Comparison of ENCODE assay signal across 9 cellular contexts in genomic region chr9:99040911-99041582, GRCh38.
DNase-seq lines count a peak whose midpoint lies in the region; ATAC-seq and TF ChIP-seq lines count a peak whose summit lies in the region.
"Had no signal": no experiment of that assay in that cellular context is flagged by ENCODE, and none has a peak within 500 bp of the region (broad histone marks: within the 10 kb centered on the region; RNA-seq: fewer than 3 reads in every experiment).

No MANE protein-coding gene starts in this region.

- ATAC-seq in left lung, result peak; percentile 63
- ATAC-seq in HG02870 (IDR thresholded peaks at IDR 0.05; ENCODE audit: unreplicated experiment), result no peak
- no peak for ATAC-seq in GM21717 (IDR thresholded peaks at IDR 0.05; ENCODE audit: unreplicated experiment)
- no peak for ATAC-seq in HG03139 (IDR thresholded peaks at IDR 0.05; ENCODE audit: unreplicated experiment)

- H3K9me3 ChIP-seq in A673 (ENCODE audit: low read depth, low read length, poor library complexity, severe bottlenecking) (no peaks in the 10 kb centered on the region), left lung (peaks cover 0 to 7% of the 10 kb centered on the region in 2 donors)

- H3K36me3 ChIP-seq in A673 (ENCODE audit: insufficient read depth, low read length, poor library complexity, severe bottlenecking) (no peaks in the 10 kb centered on the region), left lung (no peaks in the 10 kb centered on the region)

- H3K4me1 ChIP-seq in A673 (ENCODE audit: insufficient read depth, low read length, poor library complexity, severe bottlenecking), result no peaks in the 10 kb centered on the region
- peaks cover 5 to 36% of the 10 kb centered on the region in 2 donors for H3K4me1 ChIP-seq in left lung

- no peak for TF ChIP-seq CTCF in A673 (conservative IDR thresholded peaks at IDR 0.05; ENCODE audit: low read depth, low read length)
- no peak for TF ChIP-seq CTCF in left lung (IDR thresholded peaks at IDR 0.05)

- CTCF ChIA-PET in A673 (lab: Charles Lee), result no interaction called here

- POLR2A ChIA-PET in A673 (lab: Charles Lee; ENCODE audit: low non-redundant PET), result no interaction called here

- DNase-seq in A673 (ENCODE audit: low spot score) (peak; percentile 9), HS-5 (ENCODE audit: low read depth) (peak; percentile 60), amniotic stem cell (lab: John Stamatoyannopoulos, UW) (peak; percentile 50), left lung (peak in 1 of 2 donors; percentile 46)
- no peak for DNase-seq in stimulated activated CD4-positive, alpha-beta T cell treated with anti-CD3 and anti-CD28 coated beads, Interleukin-2, amount 100 ng/mL, for 24 hours
- DNase-seq: NCI-H2029 had no signal

- no peaks in the 10 kb centered on the region for H3K27me3 ChIP-seq in A673 (replicated peaks; ENCODE audit: insufficient read depth, low read depth, low read length, poor library complexity)
- peaks cover 0 to 32% of the 10 kb centered on the region in 2 donors for H3K27me3 ChIP-seq in left lung

- intact Hi-C loops in A673 (cut with micrococcal nuclease; ENCODE audit: unreplicated experiment), result no loop called here
- intact Hi-C loops in left lung (cut with DNase I), result no loop called here

- H3K27ac ChIP-seq in A673 (ENCODE audit: low read depth, low read length, poor library complexity, severe bottlenecking) (no peak overlapping the region), left lung (peak overlapping the region in 1 of 2 donors; percentile 63)

- no peak overlapping the region for H3K4me3 ChIP-seq in A673 (ENCODE audit: low read depth, low read length, poor library complexity, severe bottlenecking)
- no peak overlapping the region for H3K4me3 ChIP-seq in left lung

- BruUV-seq in A673 (replicated peaks; lab: Mats Ljungman, UMichigan), result no TSS peak

Comparison
In these comparisons a context has a peak if more than half of its experiments do, and no peak if none do; other contexts are left out.
1. DNase-seq: peak in A673 (single experiment), HS-5 (single experiment) and amniotic stem cell (single experiment); none in stimulated activated CD4-positive, alpha-beta T cell treated with anti-CD3 and anti-CD28 coated beads, Interleukin-2, amount 100 ng/mL, for 24 hours (0 of 2).